ENCODE assay signal across 14 cellular contexts in the genomic region with DNA sequence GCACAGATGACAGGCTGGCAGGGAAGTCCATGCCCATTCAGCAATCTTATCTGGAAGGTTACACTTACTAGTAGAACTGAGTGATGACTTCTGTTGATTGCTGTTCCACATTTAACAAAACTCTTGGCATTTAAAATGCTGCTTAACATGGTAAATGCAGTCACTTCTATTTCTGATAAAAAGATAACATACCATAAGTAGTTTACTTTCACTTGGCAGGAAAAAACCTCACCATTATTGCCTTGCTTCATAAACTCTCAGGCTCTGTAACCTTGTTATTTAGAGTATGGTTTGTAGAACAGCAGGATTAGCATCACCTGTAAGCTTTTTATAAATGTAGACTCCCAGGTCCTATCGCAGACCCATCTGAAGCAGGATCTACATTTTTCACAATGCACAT. TPM values are rescaled to one million over a fixed set of nuclear protein-coding genes. Genes with fewer than 3 reads are reported as not detected.
DNase-seq lines count a peak whose midpoint lies in the region; ATAC-seq and TF ChIP-seq lines count a peak whose summit lies in the region.
"Had no signal": no experiment of that assay in that cellular context is flagged by ENCODE, and none has a peak within 500 bp of the region (broad histone marks: within the 10 kb centered on the region; RNA-seq: fewer than 3 reads in every experiment).

No MANE protein-coding gene starts in this region.

- H3K9ac ChIP-seq in mesenchymal stem cell (ENCODE audit: low read length) = no peak overlapping the region
- H3K9ac ChIP-seq: BLaER1 treated with 17β-estradiol and CSF1 and Interleukin-3, amounts not matched to agents 10 nM and 100 nM had no signal

- no peak overlapping the region for H4K91ac ChIP-seq in mesenchymal stem cell (ENCODE audit: low read length)

- no peak overlapping the region for H3K14ac ChIP-seq in mesenchymal stem cell (ENCODE audit: low read length in 2 of 2)

- no peak overlapping the region for H3K18ac ChIP-seq in mesenchymal stem cell (ENCODE audit: low read depth in 1 of 2, low read length in 2 of 2)

- H2AFZ ChIP-seq in mesenchymal stem cell (ENCODE audit: low read depth, low read length) = no peak overlapping the region

- H2BK15ac ChIP-seq in mesenchymal stem cell (ENCODE audit: low read depth, poor library complexity, severe bottlenecking) = no peak overlapping the region

- H4K8ac ChIP-seq in mesenchymal stem cell (ENCODE audit: low read length) = no peak overlapping the region

- H3K79me1 ChIP-seq in mesenchymal stem cell (replicated peaks; ENCODE audit: low read length, poor library complexity, severe bottlenecking) = peaks cover 10% of the 10 kb centered on the region

- H3K4me2 ChIP-seq in mesenchymal stem cell (ENCODE audit: low read length, poor library complexity, severe bottlenecking) = no peak overlapping the region

- intact Hi-C loops in Right ventricle myocardium superior (cut with DNase I) = no loop called here
- intact Hi-C loops in left ventricle myocardium inferior (cut with micrococcal nuclease) = no loop called here
- intact Hi-C loops in psoas muscle (cut with DNase I) = loop anchor here in 1 of 2 donors (5.0 kb wide), 1 partner anchor 116 kb away; a partner anchor contains a TSS
- intact Hi-C loops in posterior cingulate gyrus (cut with DNase I) = no loop called here

- peaks cover 8% of the 10 kb centered on the region for H3K36me3 ChIP-seq in left ventricle myocardium inferior
- H3K36me3 ChIP-seq in psoas muscle (ENCODE audit: insufficient read depth in 1 of 2, low read depth in 1 of 2) = peaks cover 0 to 3% of the 10 kb centered on the region in 2 donors
- no peaks in the 10 kb centered on the region for H3K36me3 ChIP-seq in BE2C
- peaks cover 3 to 35% of the 10 kb centered on the region in 2 experiments for H3K36me3 ChIP-seq in mesenchymal stem cell (ENCODE audit: control insufficient read depth in 1 of 2, insufficient read depth in 2 of 2, low read depth in 1 of 2, low read length in 2 of 2)

- no peaks in the 10 kb centered on the region for H3K9me3 ChIP-seq in left ventricle myocardium inferior (replicated peaks)
- no peaks in the 10 kb centered on the region for H3K9me3 ChIP-seq in psoas muscle
- no peaks in the 10 kb centered on the region for H3K9me3 ChIP-seq in BE2C
- H3K9me3 ChIP-seq in mesenchymal stem cell (ENCODE audit: control insufficient read depth, low read length) = no peaks in the 10 kb centered on the region

- H2AK5ac ChIP-seq in mesenchymal stem cell (ENCODE audit: low read length, severe bottlenecking) = no peak overlapping the region

- H3K23ac ChIP-seq in mesenchymal stem cell (ENCODE audit: low read length in 2 of 2) = no peak overlapping the region

- H3K27me3 ChIP-seq in left ventricle myocardium inferior (ENCODE audit: low read depth) = no peaks in the 10 kb centered on the region
- no peaks in the 10 kb centered on the region for H3K27me3 ChIP-seq in psoas muscle (ENCODE audit: insufficient read depth in 3 of 3, low read length in 2 of 3)
- no peaks in the 10 kb centered on the region for H3K27me3 ChIP-seq in BE2C
- H3K27me3 ChIP-seq in mesenchymal stem cell (ENCODE audit: control insufficient read depth in 1 of 2, insufficient read depth in 1 of 2, low read length in 2 of 2) = no peaks in the 10 kb centered on the region
- H3K27me3 ChIP-seq: BLaER1 treated with 17β-estradiol and CSF1 and Interleukin-3, amounts not matched to agents 10 nM and 100 nM had no signal

- H3K4me3 ChIP-seq in left ventricle myocardium inferior (no peak overlapping the region), psoas muscle (no peak overlapping the region), BE2C (ENCODE audit: low read depth, low read length) (no peak overlapping the region), mesenchymal stem cell (ENCODE audit: insufficient read depth in 1 of 2, low read depth in 1 of 2, low read length in 2 of 2) (no peak overlapping the region)
- H3K4me3 ChIP-seq: BLaER1 treated with 17β-estradiol and CSF1 and Interleukin-3, amounts not matched to agents 10 nM and 100 nM had no signal

- H2BK12ac ChIP-seq in mesenchymal stem cell (ENCODE audit: low read length in 2 of 2) = no peak overlapping the region

- ATAC-seq in Right ventricle myocardium superior (ENCODE audit: poor library complexity) (peak; percentile 46), psoas muscle (no peak)
- ATAC-seq: HCT116 had no signal

- WGBS in psoas muscle, 3 donors = 97 to 100% (median 98%) methylated on average over 1 of the region's 1 CpG
- 100% methylated on average over 1 of the region's 1 CpG for WGBS in mesenchymal stem cell

- TF ChIP-seq CTCF in left ventricle myocardium inferior (IDR thresholded peaks at IDR 0.05; ENCODE audit: borderline replicate concordance) = no peak
- TF ChIP-seq CTCF in psoas muscle (IDR thresholded peaks at IDR 0.05) = no peak
- no peak for TF ChIP-seq CTCF in BE2C (IDR thresholded peaks at IDR 0.05; ENCODE audit: low read depth, low read length)

- H3K27ac ChIP-seq in left ventricle myocardium inferior (replicated peaks) = no peak overlapping the region
- H3K27ac ChIP-seq in psoas muscle = peak overlapping the region; percentile 91
- H3K27ac ChIP-seq in mesenchymal stem cell (ENCODE audit: low read length, poor library complexity, severe bottlenecking) = no peak overlapping the region
- H3K27ac ChIP-seq: BLaER1 treated with 17β-estradiol and CSF1 and Interleukin-3, amounts not matched to agents 10 nM and 100 nM had no signal

- DNase-seq in Right ventricle myocardium superior = no peak
- no peak for DNase-seq in left ventricle myocardium inferior
- DNase-seq in OCI-M1 (lab: John Stamatoyannopoulos, UW) = peak; percentile 5
- DNase-seq in psoas muscle = no peak
- no peak for DNase-seq in BE2C
- DNase-seq in mesenchymal stem cell = no peak
- no peak for DNase-seq in posterior cingulate gyrus
- DNase-seq: 8988T; AML-193; CD4-positive, CD25-positive, alpha-beta regulatory T cell; DMS53; KG1 had no signal

- no peak overlapping the region for H3K4ac ChIP-seq in mesenchymal stem cell (ENCODE audit: low read depth in 1 of 2, low read length in 2 of 2)

- H2BK120ac ChIP-seq in mesenchymal stem cell (ENCODE audit: low read depth, low read length) = no peak overlapping the region

- H2BK5ac ChIP-seq in mesenchymal stem cell (ENCODE audit: low read depth, low read length, poor library complexity, severe bottlenecking) = no peak overlapping the region

- H3K4me1 ChIP-seq in left ventricle myocardium inferior (peaks cover 42% of the 10 kb centered on the region), psoas muscle (peaks cover 51% of the 10 kb centered on the region), BE2C (no peaks in the 10 kb centered on the region), mesenchymal stem cell (ENCODE audit: control insufficient read depth, insufficient read depth, low read depth, low read length) (peaks cover 2% of the 10 kb centered on the region)

RNA-seq across cellular contexts. Expression of a gene that starts 55.5 kb away (rescaled TPM):
- total RNA-seq in Right ventricle myocardium superior (38.5 TPM), left ventricle myocardium inferior (44.1 TPM), psoas muscle (10 to 100 TPM; 14.1 to 20.6 (median 18.4) TPM)
- 10 to 100 TPM in 2 of 3 donors, 1 to 10 TPM in 1; 9.9 to 11.8 (median 11.3) TPM for polyA plus RNA-seq in psoas muscle
- polyA plus RNA-seq in BE2C (2012; ENCODE audit: insufficient read depth, insufficient read length, low read depth) = 20.7 TPM
- 5.8 TPM for polyA plus RNA-seq in mesenchymal stem cell (2013, experiment 1 of 2)
- polyA plus RNA-seq in mesenchymal stem cell (2013, experiment 2 of 2) = 6.0 TPM
